Comparison of ENCODE assay signal across 8 cellular contexts in the genomic region with DNA sequence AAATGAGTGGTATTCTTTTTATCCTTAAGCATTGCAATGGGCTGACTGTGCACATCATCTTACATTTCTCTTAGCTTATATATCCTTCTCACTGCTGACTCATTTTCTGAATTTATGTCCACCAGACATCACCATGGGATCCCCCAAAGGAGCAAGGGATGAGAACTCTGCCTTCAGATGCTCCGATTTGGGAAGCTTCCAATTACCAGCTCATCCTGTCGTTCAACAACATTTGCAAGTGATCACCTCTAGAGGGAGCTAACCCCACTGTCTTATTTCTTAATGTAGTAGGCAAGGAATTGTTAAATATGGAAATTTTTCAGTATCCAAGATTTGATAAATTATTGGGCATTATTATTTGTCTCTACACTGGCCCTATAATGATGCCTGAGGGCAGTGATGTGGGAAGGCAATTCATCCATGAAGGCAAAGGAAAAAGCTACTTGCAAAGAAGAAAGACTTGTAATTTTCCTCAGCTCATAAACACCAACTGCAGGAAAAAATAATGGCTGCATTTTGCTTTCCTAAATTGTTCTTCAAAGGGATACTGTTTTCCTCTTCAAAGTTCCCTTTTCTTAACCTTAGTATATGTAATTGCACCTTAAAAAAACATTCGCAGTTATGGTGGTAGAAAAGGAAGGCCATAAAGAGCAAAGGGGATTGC.
A peak's percentile ranks its signal among the peaks of the same experiment; 100 is the strongest.
DNase-seq lines count a peak whose midpoint lies in the region; ATAC-seq and TF ChIP-seq lines count a peak whose summit lies in the region.

No MANE protein-coding gene starts in this region.

- peaks cover 4% of the 10 kb centered on the region; the same call in 1 of the 2 replicates for H4K20me1 ChIP-seq in PC-9 (ENCODE audit: insufficient read depth)

- no peak overlapping the region for H3K27ac ChIP-seq in PC-9
- H3K27ac ChIP-seq in spleen: no peak overlapping the region

- H3K27me3 ChIP-seq in BJ (ENCODE audit: control insufficient read depth, insufficient read depth, low read length) (no peaks in the 10 kb centered on the region), PC-9 (ENCODE audit: insufficient read depth, low read depth) (no peaks in the 10 kb centered on the region), spleen (replicated peaks in 1 of 7) (no peaks in the 10 kb centered on the region)

- no peak overlapping the region for H2AFZ ChIP-seq in PC-9

- DNase-seq in BJ (ENCODE audit: low read depth) (no peak), GM20000 (ENCODE audit: low spot score) (peak; percentile 36), PC-9 (peak in 1 of 2 experiments; percentile 2), fibroblast of mammary gland (ENCODE audit: low read depth) (peak; percentile 82), spleen (no peak)

- TF ChIP-seq CTCF in BJ (IDR thresholded peaks at IDR 0.05; ENCODE audit: insufficient read depth, low read depth, low read length) (peak; percentile 43; the same call in 1 of the 2 replicates), GM20000 (IDR thresholded peaks at IDR 0.05; ENCODE audit: extremely low read depth, missing control alignments) (peak; percentile 11), PC-9 (conservative IDR thresholded peaks at IDR 0.05) (peak; percentile 78), fibroblast of mammary gland (conservative IDR thresholded peaks at IDR 0.05; ENCODE audit: control insufficient read depth, insufficient read depth, low read depth, low read length) (peak; percentile 62), spleen (IDR thresholded peaks at IDR 0.05 in 8 of 11, conservative IDR thresholded peaks at IDR 0.05 in 3 of 11) (peak in 6 of 11 experiments; percentile 24 to 56 (median 47))

- intact Hi-C loops in PC-9 (cut with micrococcal nuclease; ENCODE audit: unreplicated experiment): no loop called here
- intact Hi-C loops in spleen (cut with DNase I; ENCODE audit: low total_unique reads): no loop called here

- TF ChIP-seq POLR2A in spleen (IDR thresholded peaks at IDR 0.05): no peak

- no peaks in the 10 kb centered on the region for H3K4me1 ChIP-seq in PC-9 (replicated peaks; ENCODE audit: insufficient read depth)
- no peaks in the 10 kb centered on the region for H3K4me1 ChIP-seq in spleen

- ATAC-seq in GM19328 (IDR thresholded peaks at IDR 0.05; ENCODE audit: unreplicated experiment): no peak
- no peak for ATAC-seq in GM21367 (IDR thresholded peaks at IDR 0.05; ENCODE audit: unreplicated experiment)
- ATAC-seq in GM19463 (IDR thresholded peaks at IDR 0.05; ENCODE audit: unreplicated experiment): no peak

- no TSS peak for BruUV-seq in PC-9 (replicated peaks; lab: Mats Ljungman, UMichigan)

- CTCF ChIA-PET in BJ (lab: Yijun Ruan, JAX): interaction anchor here (1.2 to 5.2 kb wide), 6 partner anchors 10 to 206 kb away, joined by 3 to 38 read pairs (median 3); no protein-coding TSS in a partner anchor
- CTCF ChIA-PET in PC-9 (lab: Charles Lee): no interaction called here

- POLR2A ChIA-PET in BJ (lab: Charles Lee) (no interaction called here), PC-9 (lab: Charles Lee; ENCODE audit: unreplicated experiment) (no interaction called here)

- H3K36me3 ChIP-seq in BJ (ENCODE audit: control insufficient read depth, insufficient read depth, low read length): no peaks in the 10 kb centered on the region
- H3K36me3 ChIP-seq in PC-9 (ENCODE audit: low read depth): no peaks in the 10 kb centered on the region
- no peaks in the 10 kb centered on the region for H3K36me3 ChIP-seq in spleen

- no peaks in the 10 kb centered on the region for H3K79me2 ChIP-seq in PC-9 (ENCODE audit: low read depth)

- H3K9me3 ChIP-seq in PC-9 (ENCODE audit: insufficient read depth, low read depth): no peaks in the 10 kb centered on the region
- no peaks in the 10 kb centered on the region for H3K9me3 ChIP-seq in spleen

- no peak overlapping the region for H3K4me3 ChIP-seq in BJ (ENCODE audit: low read depth, low read length)
- H3K4me3 ChIP-seq in PC-9: no peak overlapping the region
- no peak overlapping the region for H3K4me3 ChIP-seq in fibroblast of mammary gland (ENCODE audit: control insufficient read depth, low read depth, low read length)
- H3K4me3 ChIP-seq in spleen: no peak overlapping the region

- no peaks in the 10 kb centered on the region for H3F3A ChIP-seq in PC-9 (ENCODE audit: insufficient read depth, low read depth)

- H3K9me2 ChIP-seq in PC-9 (ENCODE audit: insufficient read depth): no peaks in the 10 kb centered on the region

- H3K4me2 ChIP-seq in PC-9: no peak overlapping the region

- WGBS in spleen, 5 donors: 35 to 46% (median 40%) methylated on average over 3 of the region's 3 CpGs

Comparison
In these comparisons a context has a peak if more than half of its experiments do, and no peak if none do; other contexts are left out.
1. DNase-seq: peak in GM20000 (single experiment) and fibroblast of mammary gland (single experiment); none in BJ (single experiment) and spleen (single experiment).
2. CTCF ChIP-seq: peak in every context shown above with its lines; median percentile 78 in PC-9; 62 in fibroblast of mammary gland; 47 in spleen; 43 in BJ; 11 in GM20000.